Comparison of ENCODE assay signal across 18 cellular contexts in the genomic region with DNA sequence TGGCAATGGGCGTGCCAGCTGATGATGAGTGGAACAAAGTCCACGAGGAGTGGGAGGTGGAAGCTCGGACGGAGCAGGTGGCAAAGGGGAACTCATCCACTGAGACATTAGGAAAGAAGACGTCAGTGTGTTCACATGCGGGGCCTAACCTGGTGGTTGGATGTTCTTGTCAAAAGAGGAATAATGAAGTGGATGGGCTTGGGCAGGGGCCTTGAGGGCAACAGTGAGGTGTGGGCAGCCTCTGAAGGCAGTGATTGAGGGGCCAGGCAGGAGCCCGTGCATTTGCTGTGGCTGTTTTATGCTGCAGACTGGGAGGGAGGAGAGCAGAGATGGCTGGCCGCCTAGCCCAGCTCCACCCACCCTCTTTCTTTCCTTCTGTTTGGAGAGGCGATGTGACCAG.
DNase-seq lines count a peak whose midpoint lies in the region; ATAC-seq and TF ChIP-seq lines count a peak whose summit lies in the region.
"Had no signal": no experiment of that assay in that cellular context is flagged by ENCODE, and none has a peak within 500 bp of the region (broad histone marks: within the 10 kb centered on the region; RNA-seq: fewer than 3 reads in every experiment).

No MANE protein-coding gene starts in this region.

- H3K14ac ChIP-seq in neuronal stem cell (ENCODE audit: low read length) = no peak overlapping the region

- peak overlapping the region; percentile 37 for H2AK5ac ChIP-seq in neuronal stem cell (ENCODE audit: low read depth, low read length)

- H2BK5ac ChIP-seq in neuronal stem cell (ENCODE audit: low read length) = no peak overlapping the region

- no peak overlapping the region for H4K8ac ChIP-seq in neuronal stem cell (ENCODE audit: low read depth, low read length)

- H3K27ac ChIP-seq in neuronal stem cell (replicated peaks; ENCODE audit: low read length) = no peak overlapping the region
- H3K27ac ChIP-seq in upper lobe of right lung = no peak overlapping the region
- no peak overlapping the region for H3K27ac ChIP-seq in SK-N-SH (ENCODE audit: low read depth in 2 of 2, low read length in 1 of 2)
- H3K27ac ChIP-seq: 22Rv1, BLaER1, C4-2B had no signal

- H2AFZ ChIP-seq in neuronal stem cell (ENCODE audit: low read length) (no peak overlapping the region), SK-N-SH (ENCODE audit: low read depth) (no peak overlapping the region)
- H2AFZ ChIP-seq: GM23338 had no signal

- no CpG with 5 or more reads among the region's 9 CpGs for WGBS in neuronal stem cell (ENCODE audit: extremely low coverage in 2 of 2, insufficient read length in 2 of 2, insufficient replicate concordance in 1 of 2), 2 donors
- 48% methylated on average over 9 of the region's 9 CpGs for WGBS in SK-N-SH (ENCODE audit: low lambda C conversion rate)

- H3K23ac ChIP-seq in neuronal stem cell (ENCODE audit: low read depth, low read length, poor library complexity) = no peak overlapping the region

- TF ChIP-seq RAD21 in SK-N-SH (IDR thresholded peaks at IDR 0.05; ENCODE audit: low read length) = no peak

- H3K4ac ChIP-seq in neuronal stem cell (ENCODE audit: low read length) = no peak overlapping the region

- no peaks in the 10 kb centered on the region for H3K36me3 ChIP-seq in neuronal stem cell (replicated peaks in 1 of 2; ENCODE audit: control insufficient read depth in 2 of 2, insufficient read depth in 2 of 2, low read length in 2 of 2)
- no peaks in the 10 kb centered on the region for H3K36me3 ChIP-seq in upper lobe of right lung
- no peaks in the 10 kb centered on the region for H3K36me3 ChIP-seq in SK-N-SH (replicated peaks in 1 of 2; ENCODE audit: control insufficient read depth in 1 of 2, insufficient read depth in 2 of 2, low read length in 1 of 2)
- H3K36me3 ChIP-seq: BLaER1, HAP-1 had no signal

- DNase-seq in DMS53 (lab: John Stamatoyannopoulos, UW) (peak; percentile 46), DMS53 treated with DMSO at 0.1 percent for 48 hours (lab: John Stamatoyannopoulos, UW; ENCODE audit: unreplicated experiment) (no peak), neuronal stem cell (ENCODE audit: low spot score) (no peak), upper lobe of right lung (no peak), HUDEP-2 (lab: John Stamatoyannopoulos, UW; ENCODE audit: unreplicated experiment in 76 of 76) (no peak), SK-N-SH (no peak)
- DNase-seq: Caco-2; CD4-positive, CD25-positive, alpha-beta regulatory T cell; CD8-positive, alpha-beta T cell; DMS153; DMS79 treated with DMSO at 0.1 percent for 48 hours; HFFc6 had no signal

- CTCF ChIA-PET in SK-N-SH (lab: Yijun Ruan, JAX) = interaction anchor here (0.9 to 1.5 kb wide), 2 partner anchors 29 to 261 kb away, joined by 3 to 4 read pairs; no protein-coding TSS in a partner anchor

- H2BK12ac ChIP-seq in neuronal stem cell (ENCODE audit: low read length) = no peak overlapping the region

- ATAC-seq in upper lobe of right lung = peak; percentile 40
- ATAC-seq: CD8-positive, alpha-beta T cell; GM12878; GM23338 had no signal

- H3K4me2 ChIP-seq in neuronal stem cell (ENCODE audit: insufficient read depth, low read length, poor library complexity, severe bottlenecking) = no peak overlapping the region
- no peak overlapping the region for H3K4me2 ChIP-seq in SK-N-SH
- H3K4me2 ChIP-seq: BLaER1, GM23338 had no signal

- H3K79me2 ChIP-seq in SK-N-SH (ENCODE audit: insufficient read depth) = no peaks in the 10 kb centered on the region

- H3K4me1 ChIP-seq in neuronal stem cell (ENCODE audit: control insufficient read depth in 2 of 2, insufficient read depth in 1 of 2, low read depth in 1 of 2, low read length in 2 of 2) = no peaks in the 10 kb centered on the region
- no peaks in the 10 kb centered on the region for H3K4me1 ChIP-seq in upper lobe of right lung
- no peaks in the 10 kb centered on the region; a peak in 1 of 4 replicates for H3K4me1 ChIP-seq in SK-N-SH (ENCODE audit: control insufficient read depth in 1 of 2, insufficient read depth in 2 of 2, low read depth in 1 of 2, low read length in 1 of 2)
- H3K4me1 ChIP-seq: BLaER1, Caco-2, HAP-1 had no signal

- H3K79me1 ChIP-seq in neuronal stem cell (ENCODE audit: low read depth, low read length) = peaks cover 2% of the 10 kb centered on the region

- no peak for TF ChIP-seq EP300 in SK-N-SH (IDR thresholded peaks at IDR 0.05; ENCODE audit: borderline replicate concordance in 1 of 2, low read depth in 1 of 2, low read length in 1 of 2)

- no peaks in the 10 kb centered on the region for H3F3A ChIP-seq in SK-N-SH (replicated peaks; ENCODE audit: insufficient read depth)

- H3K9me2 ChIP-seq in SK-N-SH = no peaks in the 10 kb centered on the region

- H3K9ac ChIP-seq in neuronal stem cell (ENCODE audit: low read depth, low read length, poor library complexity) (no peak overlapping the region), SK-N-SH (no peak overlapping the region)
- H3K9ac ChIP-seq: BLaER1 had no signal

- H3K4me3 ChIP-seq in neuronal stem cell (ENCODE audit: low read length in 2 of 2) (no peak overlapping the region), upper lobe of right lung (no peak overlapping the region), SK-N-SH (ENCODE audit: low read depth in 2 of 2, low read length in 1 of 2) (no peak overlapping the region)
- H3K4me3 ChIP-seq: BLaER1, GM12878, GM23338, HAP-1 had no signal

- H2BK15ac ChIP-seq in neuronal stem cell (ENCODE audit: low read length) = no peak overlapping the region

- TF ChIP-seq CTCF in upper lobe of right lung (IDR thresholded peaks at IDR 0.05) (no peak), SK-N-SH (IDR thresholded peaks at IDR 0.05) (no peak)

- POLR2A ChIA-PET in SK-N-SH (lab: Yijun Ruan, JAX) = no interaction called here

- no peaks in the 10 kb centered on the region for H4K20me1 ChIP-seq in SK-N-SH (ENCODE audit: insufficient read depth)
- H4K20me1 ChIP-seq: BLaER1 had no signal

- no peaks in the 10 kb centered on the region for H3K27me3 ChIP-seq in neuronal stem cell (ENCODE audit: control insufficient read depth in 3 of 3, insufficient read depth in 3 of 3, low read depth in 1 of 3, low read length in 3 of 3)
- no peaks in the 10 kb centered on the region for H3K27me3 ChIP-seq in upper lobe of right lung
- H3K27me3 ChIP-seq in SK-N-SH (ENCODE audit: insufficient read depth) = no peaks in the 10 kb centered on the region
- H3K27me3 ChIP-seq: BLaER1 had no signal

- intact Hi-C loops in upper lobe of right lung (cut with DNase I) = no loop called here

- H3K9me3 ChIP-seq in neuronal stem cell (replicated peaks in 1 of 2; ENCODE audit: control insufficient read depth in 2 of 2, insufficient read depth in 1 of 2, low read depth in 1 of 2, low read length in 2 of 2) (peaks cover 0 to 2% of the 10 kb centered on the region in 2 donors), upper lobe of right lung (no peaks in the 10 kb centered on the region), SK-N-SH (no peaks in the 10 kb centered on the region)
- H3K9me3 ChIP-seq: BLaER1, Caco-2, HAP-1 had no signal

- no peak overlapping the region for H2BK120ac ChIP-seq in neuronal stem cell (ENCODE audit: low read depth, low read length)

- peak overlapping the region; percentile 15 for H4K91ac ChIP-seq in neuronal stem cell (ENCODE audit: low read depth, low read length, poor library complexity)

- peak overlapping the region; percentile 87 for H3K18ac ChIP-seq in neuronal stem cell (ENCODE audit: low read length)

TF ChIP-seq in SK-N-SH, 30 proteins besides CTCF, POLR2A, EP300 and RAD21 (continues in another document):
- TF ChIP-seq GATA2 (CRISPR knock-in tag; IDR thresholded peaks at IDR 0.05) (no peak), FOSL2 (IDR thresholded peaks at IDR 0.05; ENCODE audit: borderline replicate concordance, low read depth) (no peak), RCOR1 (IDR thresholded peaks at IDR 0.05; ENCODE audit: low read length) (no peak), TEAD4 (IDR thresholded peaks at IDR 0.05; ENCODE audit: borderline replicate concordance, insufficient read depth) (no peak), SMC3 (IDR thresholded peaks at IDR 0.05; ENCODE audit: low read depth, low read length) (no peak), POLR2AphosphoS5 (IDR thresholded peaks at IDR 0.05; ENCODE audit: low read depth, low read length) (no peak)
- TF ChIP-seq, protein P1, sequence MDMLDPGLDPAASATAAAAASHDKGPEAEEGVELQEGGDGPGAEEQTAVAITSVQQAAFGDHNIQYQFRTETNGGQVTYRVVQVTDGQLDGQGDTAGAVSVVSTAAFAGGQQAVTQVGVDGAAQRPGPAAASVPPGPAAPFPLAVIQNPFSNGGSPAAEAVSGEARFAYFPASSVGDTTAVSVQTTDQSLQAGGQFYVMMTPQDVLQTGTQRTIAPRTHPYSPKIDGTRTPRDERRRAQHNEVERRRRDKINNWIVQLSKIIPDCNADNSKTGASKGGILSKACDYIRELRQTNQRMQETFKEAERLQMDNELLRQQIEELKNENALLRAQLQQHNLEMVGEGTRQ (IDR thresholded peaks at IDR 0.05; ENCODE audit: borderline replicate concordance, low read depth, low read length) = no peak
- TF ChIP-seq, protein P2, sequence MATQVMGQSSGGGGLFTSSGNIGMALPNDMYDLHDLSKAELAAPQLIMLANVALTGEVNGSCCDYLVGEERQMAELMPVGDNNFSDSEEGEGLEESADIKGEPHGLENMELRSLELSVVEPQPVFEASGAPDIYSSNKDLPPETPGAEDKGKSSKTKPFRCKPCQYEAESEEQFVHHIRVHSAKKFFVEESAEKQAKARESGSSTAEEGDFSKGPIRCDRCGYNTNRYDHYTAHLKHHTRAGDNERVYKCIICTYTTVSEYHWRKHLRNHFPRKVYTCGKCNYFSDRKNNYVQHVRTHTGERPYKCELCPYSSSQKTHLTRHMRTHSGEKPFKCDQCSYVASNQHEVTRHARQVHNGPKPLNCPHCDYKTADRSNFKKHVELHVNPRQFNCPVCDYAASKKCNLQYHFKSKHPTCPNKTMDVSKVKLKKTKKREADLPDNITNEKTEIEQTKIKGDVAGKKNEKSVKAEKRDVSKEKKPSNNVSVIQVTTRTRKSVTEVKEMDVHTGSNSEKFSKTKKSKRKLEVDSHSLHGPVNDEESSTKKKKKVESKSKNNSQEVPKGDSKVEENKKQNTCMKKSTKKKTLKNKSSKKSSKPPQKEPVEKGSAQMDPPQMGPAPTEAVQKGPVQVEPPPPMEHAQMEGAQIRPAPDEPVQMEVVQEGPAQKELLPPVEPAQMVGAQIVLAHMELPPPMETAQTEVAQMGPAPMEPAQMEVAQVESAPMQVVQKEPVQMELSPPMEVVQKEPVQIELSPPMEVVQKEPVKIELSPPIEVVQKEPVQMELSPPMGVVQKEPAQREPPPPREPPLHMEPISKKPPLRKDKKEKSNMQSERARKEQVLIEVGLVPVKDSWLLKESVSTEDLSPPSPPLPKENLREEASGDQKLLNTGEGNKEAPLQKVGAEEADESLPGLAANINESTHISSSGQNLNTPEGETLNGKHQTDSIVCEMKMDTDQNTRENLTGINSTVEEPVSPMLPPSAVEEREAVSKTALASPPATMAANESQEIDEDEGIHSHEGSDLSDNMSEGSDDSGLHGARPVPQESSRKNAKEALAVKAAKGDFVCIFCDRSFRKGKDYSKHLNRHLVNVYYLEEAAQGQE (IDR thresholded peaks at IDR 0.05; ENCODE audit: low read depth, low read length) = no peak
- TF ChIP-seq, protein P3, sequence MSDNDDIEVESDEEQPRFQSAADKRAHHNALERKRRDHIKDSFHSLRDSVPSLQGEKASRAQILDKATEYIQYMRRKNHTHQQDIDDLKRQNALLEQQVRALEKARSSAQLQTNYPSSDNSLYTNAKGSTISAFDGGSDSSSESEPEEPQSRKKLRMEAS (IDR thresholded peaks at IDR 0.05; ENCODE audit: low read depth) = no peak
